In genomic region chr1:160193091-160193819, GRCh38 we compare ENCODE assay signal across 8 cellular contexts. TPM values are rescaled to one million over a fixed set of nuclear protein-coding genes. Genes with fewer than 3 reads are reported as not detected.
DNase-seq lines count a peak whose midpoint lies in the region; ATAC-seq and TF ChIP-seq lines count a peak whose summit lies in the region.

No MANE protein-coding gene starts in this region.

- H3K9me3 Mint-ChIP-seq in CD14-positive monocyte: no peaks in the 10 kb centered on the region
- no peaks in the 10 kb centered on the region for H3K9me3 Mint-ChIP-seq in T-cell

- DNase-seq in CD14-positive monocyte (ENCODE audit: low spot score) (peak; percentile 87), NCI-H1417 treated with DMSO at 0.1 percent for 48 hours (lab: John Stamatoyannopoulos, UW) (peak; percentile 28), T-cell (peak; percentile 35 to 82 (median 71)), amniotic epithelial cell (ENCODE audit: low read depth) (peak; percentile 78), left cardiac atrium (peak; percentile 89), posterior cingulate gyrus (peak; percentile 70 to 97 (median 92)), upper lobe of right lung (peak; percentile 86)

- intact Hi-C loops in CD14-positive monocyte (cut with micrococcal nuclease) (loop anchor here (2.0 to 10.0 kb wide), 5 partner anchors 60 to 184 kb away; no protein-coding TSS in a partner anchor), left cardiac atrium (cut with DNase I) (loop anchor here (2.0 to 10.0 kb wide), 5 partner anchors 28 to 184 kb away; no protein-coding TSS in a partner anchor), posterior cingulate gyrus (cut with DNase I) (loop anchor here (1.0 to 5.0 kb wide), 4 partner anchors 26 to 182 kb away; no protein-coding TSS in a partner anchor), upper lobe of right lung (cut with DNase I) (loop anchor here (10.0 kb wide), 1 partner anchor 62 kb away; no protein-coding TSS in a partner anchor)

- peaks cover 2 to 3% (median 3%) of the 10 kb centered on the region in 3 donors for H3K27me3 Mint-ChIP-seq in CD14-positive monocyte (ENCODE audit: low read depth in 3 of 3)
- H3K27me3 Mint-ChIP-seq in T-cell: no peaks in the 10 kb centered on the region

- H3K4me3 ChIP-seq in upper lobe of right lung: no peak overlapping the region

- no peaks in the 10 kb centered on the region for H3K36me3 ChIP-seq in upper lobe of right lung

- POLR2A ChIA-PET in T-cell (lab: Charles Lee): no interaction called here

- H3K4me1 Mint-ChIP-seq in CD14-positive monocyte (no peaks in the 10 kb centered on the region), T-cell (no peaks in the 10 kb centered on the region)

- H3K9me3 ChIP-seq in upper lobe of right lung: no peaks in the 10 kb centered on the region

- H3K27ac Mint-ChIP-seq in CD14-positive monocyte (no peak overlapping the region), T-cell (no peak overlapping the region)

- H3K4me3 Mint-ChIP-seq in CD14-positive monocyte (no peak overlapping the region), T-cell (no peak overlapping the region)

- H3K4me1 ChIP-seq in upper lobe of right lung: peaks cover 4% of the 10 kb centered on the region

- ATAC-seq in GM21723 (IDR thresholded peaks at IDR 0.05; ENCODE audit: unreplicated experiment) (peak; percentile 61), T-cell (replicated peaks in 1 of 4) (peak; percentile 80 to 89 (median 85)), left cardiac atrium (peak; percentile 80 to 86), upper lobe of right lung (peak; percentile 96)

- peak; percentile 86 for TF ChIP-seq CTCF in CD14-positive monocyte (IDR thresholded peaks at IDR 0.05)
- TF ChIP-seq CTCF in upper lobe of right lung (IDR thresholded peaks at IDR 0.05): peak; percentile 94

- H3K36me3 Mint-ChIP-seq in CD14-positive monocyte (no peaks in the 10 kb centered on the region), T-cell (no peaks in the 10 kb centered on the region)

- H3K27me3 ChIP-seq in upper lobe of right lung: no peaks in the 10 kb centered on the region

- CTCF ChIA-PET in T-cell (lab: Charles Lee): interaction anchor here (0.5 to 4.4 kb wide), 17 partner anchors 10 to 182 kb away, joined by 3 to 36 read pairs (median 3); no protein-coding TSS in a partner anchor

- no peak overlapping the region for H3K27ac ChIP-seq in upper lobe of right lung

RNA-seq across cellular contexts. Expression of gene CASQ1, which starts 2.9 kb away (rescaled TPM):
- polyA plus RNA-seq in CD14-positive monocyte: under 1 TPM in 1 of 2 donors, not detected in 1; 0.09 TPM
- total RNA-seq in T-cell (not detected), left cardiac atrium (10 to 100 TPM; 10.5 to 21.8 TPM), upper lobe of right lung (0.41 TPM)

RNA-seq across cellular contexts. Expression of gene PEA15, which starts 11.9 kb away (rescaled TPM):
- polyA plus RNA-seq in CD14-positive monocyte: 10 to 100 TPM; 23.6 to 38.1 TPM
- total RNA-seq in T-cell (10 to 100 TPM; 12.3 to 27.5 (median 15.9) TPM), left cardiac atrium (100 to 1,000 TPM; 188 to 189 TPM), upper lobe of right lung (175 TPM)

RNA-seq across cellular contexts. Expression of gene ATP1A4, which starts 41.9 kb away (rescaled TPM):
- under 1 TPM in 1 of 2 donors, not detected in 1; 1.00 TPM for polyA plus RNA-seq in CD14-positive monocyte
- total RNA-seq in T-cell: not detected
- total RNA-seq in left cardiac atrium: under 1 TPM in 1 of 2 donors, not detected in 1; 0.13 TPM
- total RNA-seq in upper lobe of right lung: 0.96 TPM

Comparison
In these comparisons a context has a peak if more than half of its experiments do, and no peak if none do; other contexts are left out.
1. DNase-seq: peak in every context shown above with its lines; median percentile 92 in posterior cingulate gyrus; 89 in left cardiac atrium; 87 in CD14-positive monocyte; 86 in upper lobe of right lung; 78 in amniotic epithelial cell; 71 in T-cell; 28 in NCI-H1417 treated with DMSO at 0.1 percent for 48 hours.